1 cellular context compared by ENCODE assay signal in genomic region chr4:143396695-143397094, GRCh38.
TF ChIP-seq lines count a peak whose summit lies in the region.

No MANE protein-coding gene starts in this region.

TF ChIP-seq in H1, 55 proteins besides CTCF, POLR2A, EP300 and RAD21:
- TF ChIP-seq GTF2F1 (IDR thresholded peaks at IDR 0.05; ENCODE audit: borderline replicate concordance, low read depth, low read length) (no peak), HDAC6 (IDR thresholded peaks at IDR 0.05; ENCODE audit: low read depth, low read length) (no peak), RXRA (IDR thresholded peaks at IDR 0.05; ENCODE audit: insufficient read depth, low read depth, low read length) (no peak), RFX5 (IDR thresholded peaks at IDR 0.05; ENCODE audit: borderline replicate concordance, low read depth, low read length) (no peak), GABPA (IDR thresholded peaks at IDR 0.05; ENCODE audit: borderline replicate concordance, insufficient read depth, low read length) (no peak), CREB1 (IDR thresholded peaks at IDR 0.05) (no peak), EGR1 (IDR thresholded peaks at IDR 0.05; ENCODE audit: borderline replicate concordance, low read depth, low read length) (no peak), SIN3A (conservative IDR thresholded peaks at IDR 0.05 in 1 of 2, IDR thresholded peaks at IDR 0.05 in 1 of 2; ENCODE audit: low read depth in 1 of 2, low read length in 2 of 2) (no peak), YY1 (IDR thresholded peaks at IDR 0.05; ENCODE audit: low read depth, low read length) (no peak), CBX8 (IDR thresholded peaks at IDR 0.05; ENCODE audit: borderline replicate concordance, low read depth, low read length) (no peak), SP4 (IDR thresholded peaks at IDR 0.05; ENCODE audit: low read length) (no peak), SIX5 (IDR thresholded peaks at IDR 0.05; ENCODE audit: low read depth, low read length) (no peak), JUN (IDR thresholded peaks at IDR 0.05; ENCODE audit: low read depth, low read length) (no peak), RNF2 (IDR thresholded peaks at IDR 0.05; ENCODE audit: borderline replicate concordance, low read depth, low read length, missing control alignments, poor library complexity, severe bottlenecking) (no peak), EZH2 (IDR thresholded peaks at IDR 0.05; ENCODE audit: low read depth, low read length, severe bottlenecking) (no peak)
